Comparison of ENCODE assay signal across 1 cellular context in the genomic region with DNA sequence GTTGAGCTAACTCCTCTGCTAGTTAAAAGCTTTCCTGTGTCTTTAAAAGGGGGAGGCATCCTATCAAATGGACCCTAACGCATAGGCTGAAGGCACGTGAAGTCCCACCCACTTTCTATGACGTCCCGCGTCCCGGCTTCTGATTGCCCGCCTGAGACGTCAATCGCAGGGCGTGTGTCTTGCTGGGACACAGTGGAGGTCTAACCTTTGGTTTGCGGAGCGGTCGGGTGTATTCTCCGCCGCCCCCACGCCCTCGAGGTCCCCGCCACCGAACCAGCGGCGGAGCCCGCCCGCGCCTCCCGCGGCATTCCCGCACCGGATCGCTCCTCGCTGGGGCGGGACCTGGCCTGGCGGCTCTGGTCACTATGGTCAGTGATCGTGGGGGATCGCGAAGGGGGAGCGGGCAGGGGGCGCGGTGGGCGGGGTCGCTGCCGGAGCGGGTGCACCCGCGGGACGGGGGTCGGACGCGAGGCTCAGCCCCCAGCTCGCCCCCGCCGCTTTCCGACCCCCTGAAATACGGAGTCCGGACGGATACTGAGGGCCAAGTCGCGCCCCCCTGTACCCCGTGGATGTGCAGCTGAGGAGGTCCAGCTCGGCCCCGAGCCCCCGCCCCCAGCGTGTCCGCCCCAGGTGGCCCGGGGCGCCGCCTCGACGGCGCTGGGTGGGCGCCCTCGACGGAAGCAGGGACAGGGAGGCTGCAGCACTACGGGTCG.
TF ChIP-seq lines count a peak whose summit lies in the region.

A gene (plus strand): TSS at position 168 of the 713 bp plus-strand sequence. CDS start 198 bp downstream, at position 366.

TF ChIP-seq in HepG2, 621 proteins besides CTCF, POLR2A, EP300 and RAD21 (continued from another document and continues in another):
- TF ChIP-seq, protein P1, sequence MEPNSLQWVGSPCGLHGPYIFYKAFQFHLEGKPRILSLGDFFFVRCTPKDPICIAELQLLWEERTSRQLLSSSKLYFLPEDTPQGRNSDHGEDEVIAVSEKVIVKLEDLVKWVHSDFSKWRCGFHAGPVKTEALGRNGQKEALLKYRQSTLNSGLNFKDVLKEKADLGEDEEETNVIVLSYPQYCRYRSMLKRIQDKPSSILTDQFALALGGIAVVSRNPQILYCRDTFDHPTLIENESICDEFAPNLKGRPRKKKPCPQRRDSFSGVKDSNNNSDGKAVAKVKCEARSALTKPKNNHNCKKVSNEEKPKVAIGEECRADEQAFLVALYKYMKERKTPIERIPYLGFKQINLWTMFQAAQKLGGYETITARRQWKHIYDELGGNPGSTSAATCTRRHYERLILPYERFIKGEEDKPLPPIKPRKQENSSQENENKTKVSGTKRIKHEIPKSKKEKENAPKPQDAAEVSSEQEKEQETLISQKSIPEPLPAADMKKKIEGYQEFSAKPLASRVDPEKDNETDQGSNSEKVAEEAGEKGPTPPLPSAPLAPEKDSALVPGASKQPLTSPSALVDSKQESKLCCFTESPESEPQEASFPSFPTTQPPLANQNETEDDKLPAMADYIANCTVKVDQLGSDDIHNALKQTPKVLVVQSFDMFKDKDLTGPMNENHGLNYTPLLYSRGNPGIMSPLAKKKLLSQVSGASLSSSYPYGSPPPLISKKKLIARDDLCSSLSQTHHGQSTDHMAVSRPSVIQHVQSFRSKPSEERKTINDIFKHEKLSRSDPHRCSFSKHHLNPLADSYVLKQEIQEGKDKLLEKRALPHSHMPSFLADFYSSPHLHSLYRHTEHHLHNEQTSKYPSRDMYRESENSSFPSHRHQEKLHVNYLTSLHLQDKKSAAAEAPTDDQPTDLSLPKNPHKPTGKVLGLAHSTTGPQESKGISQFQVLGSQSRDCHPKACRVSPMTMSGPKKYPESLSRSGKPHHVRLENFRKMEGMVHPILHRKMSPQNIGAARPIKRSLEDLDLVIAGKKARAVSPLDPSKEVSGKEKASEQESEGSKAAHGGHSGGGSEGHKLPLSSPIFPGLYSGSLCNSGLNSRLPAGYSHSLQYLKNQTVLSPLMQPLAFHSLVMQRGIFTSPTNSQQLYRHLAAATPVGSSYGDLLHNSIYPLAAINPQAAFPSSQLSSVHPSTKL (CRISPR knock-in tag; IDR thresholded peaks at IDR 0.05) = peak; percentile 24; the same call in 1 of the 2 replicates
- TF ChIP-seq, protein P2, sequence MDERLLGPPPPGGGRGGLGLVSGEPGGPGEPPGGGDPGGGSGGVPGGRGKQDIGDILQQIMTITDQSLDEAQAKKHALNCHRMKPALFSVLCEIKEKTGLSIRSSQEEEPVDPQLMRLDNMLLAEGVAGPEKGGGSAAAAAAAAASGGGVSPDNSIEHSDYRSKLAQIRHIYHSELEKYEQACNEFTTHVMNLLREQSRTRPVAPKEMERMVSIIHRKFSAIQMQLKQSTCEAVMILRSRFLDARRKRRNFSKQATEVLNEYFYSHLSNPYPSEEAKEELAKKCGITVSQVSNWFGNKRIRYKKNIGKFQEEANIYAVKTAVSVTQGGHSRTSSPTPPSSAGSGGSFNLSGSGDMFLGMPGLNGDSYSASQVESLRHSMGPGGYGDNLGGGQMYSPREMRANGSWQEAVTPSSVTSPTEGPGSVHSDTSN (CRISPR knock-in tag; IDR thresholded peaks at IDR 0.05) = peak; percentile 96
- no peak for TF ChIP-seq PAX8 (CRISPR knock-in tag; IDR thresholded peaks at IDR 0.05; ENCODE audit: borderline replicate concordance)
- TF ChIP-seq, protein P3, sequence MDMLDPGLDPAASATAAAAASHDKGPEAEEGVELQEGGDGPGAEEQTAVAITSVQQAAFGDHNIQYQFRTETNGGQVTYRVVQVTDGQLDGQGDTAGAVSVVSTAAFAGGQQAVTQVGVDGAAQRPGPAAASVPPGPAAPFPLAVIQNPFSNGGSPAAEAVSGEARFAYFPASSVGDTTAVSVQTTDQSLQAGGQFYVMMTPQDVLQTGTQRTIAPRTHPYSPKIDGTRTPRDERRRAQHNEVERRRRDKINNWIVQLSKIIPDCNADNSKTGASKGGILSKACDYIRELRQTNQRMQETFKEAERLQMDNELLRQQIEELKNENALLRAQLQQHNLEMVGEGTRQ (IDR thresholded peaks at IDR 0.05; ENCODE audit: low read depth, low read length) = peak; percentile 22; the same call in 1 of the 2 replicates
- TF ChIP-seq, protein P3 (CRISPR knock-in tag; IDR thresholded peaks at IDR 0.05; ENCODE audit: borderline replicate concordance) = no peak
- peak; percentile 50; the same call in 1 of the 2 replicates for TF ChIP-seq IRF2 (CRISPR knock-in tag; IDR thresholded peaks at IDR 0.05)
- TF ChIP-seq TAF1 (CRISPR knock-in tag; IDR thresholded peaks at IDR 0.05) = peak; percentile 47; the same call in 1 of the 2 replicates
- TF ChIP-seq, protein P4, sequence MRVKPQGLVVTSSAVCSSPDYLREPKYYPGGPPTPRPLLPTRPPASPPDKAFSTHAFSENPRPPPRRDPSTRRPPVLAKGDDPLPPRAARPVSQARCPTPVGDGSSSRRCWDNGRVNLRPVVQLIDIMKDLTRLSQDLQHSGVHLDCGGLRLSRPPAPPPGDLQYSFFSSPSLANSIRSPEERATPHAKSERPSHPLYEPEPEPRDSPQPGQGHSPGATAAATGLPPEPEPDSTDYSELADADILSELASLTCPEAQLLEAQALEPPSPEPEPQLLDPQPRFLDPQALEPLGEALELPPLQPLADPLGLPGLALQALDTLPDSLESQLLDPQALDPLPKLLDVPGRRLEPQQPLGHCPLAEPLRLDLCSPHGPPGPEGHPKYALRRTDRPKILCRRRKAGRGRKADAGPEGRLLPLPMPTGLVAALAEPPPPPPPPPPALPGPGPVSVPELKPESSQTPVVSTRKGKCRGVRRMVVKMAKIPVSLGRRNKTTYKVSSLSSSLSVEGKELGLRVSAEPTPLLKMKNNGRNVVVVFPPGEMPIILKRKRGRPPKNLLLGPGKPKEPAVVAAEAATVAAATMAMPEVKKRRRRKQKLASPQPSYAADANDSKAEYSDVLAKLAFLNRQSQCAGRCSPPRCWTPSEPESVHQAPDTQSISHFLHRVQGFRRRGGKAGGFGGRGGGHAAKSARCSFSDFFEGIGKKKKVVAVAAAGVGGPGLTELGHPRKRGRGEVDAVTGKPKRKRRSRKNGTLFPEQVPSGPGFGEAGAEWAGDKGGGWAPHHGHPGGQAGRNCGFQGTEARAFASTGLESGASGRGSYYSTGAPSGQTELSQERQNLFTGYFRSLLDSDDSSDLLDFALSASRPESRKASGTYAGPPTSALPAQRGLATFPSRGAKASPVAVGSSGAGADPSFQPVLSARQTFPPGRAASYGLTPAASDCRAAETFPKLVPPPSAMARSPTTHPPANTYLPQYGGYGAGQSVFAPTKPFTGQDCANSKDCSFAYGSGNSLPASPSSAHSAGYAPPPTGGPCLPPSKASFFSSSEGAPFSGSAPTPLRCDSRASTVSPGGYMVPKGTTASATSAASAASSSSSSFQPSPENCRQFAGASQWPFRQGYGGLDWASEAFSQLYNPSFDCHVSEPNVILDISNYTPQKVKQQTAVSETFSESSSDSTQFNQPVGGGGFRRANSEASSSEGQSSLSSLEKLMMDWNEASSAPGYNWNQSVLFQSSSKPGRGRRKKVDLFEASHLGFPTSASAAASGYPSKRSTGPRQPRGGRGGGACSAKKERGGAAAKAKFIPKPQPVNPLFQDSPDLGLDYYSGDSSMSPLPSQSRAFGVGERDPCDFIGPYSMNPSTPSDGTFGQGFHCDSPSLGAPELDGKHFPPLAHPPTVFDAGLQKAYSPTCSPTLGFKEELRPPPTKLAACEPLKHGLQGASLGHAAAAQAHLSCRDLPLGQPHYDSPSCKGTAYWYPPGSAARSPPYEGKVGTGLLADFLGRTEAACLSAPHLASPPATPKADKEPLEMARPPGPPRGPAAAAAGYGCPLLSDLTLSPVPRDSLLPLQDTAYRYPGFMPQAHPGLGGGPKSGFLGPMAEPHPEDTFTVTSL (CRISPR knock-in tag; IDR thresholded peaks at IDR 0.05; ENCODE audit: borderline replicate concordance) = no peak
- TF ChIP-seq, protein P5, sequence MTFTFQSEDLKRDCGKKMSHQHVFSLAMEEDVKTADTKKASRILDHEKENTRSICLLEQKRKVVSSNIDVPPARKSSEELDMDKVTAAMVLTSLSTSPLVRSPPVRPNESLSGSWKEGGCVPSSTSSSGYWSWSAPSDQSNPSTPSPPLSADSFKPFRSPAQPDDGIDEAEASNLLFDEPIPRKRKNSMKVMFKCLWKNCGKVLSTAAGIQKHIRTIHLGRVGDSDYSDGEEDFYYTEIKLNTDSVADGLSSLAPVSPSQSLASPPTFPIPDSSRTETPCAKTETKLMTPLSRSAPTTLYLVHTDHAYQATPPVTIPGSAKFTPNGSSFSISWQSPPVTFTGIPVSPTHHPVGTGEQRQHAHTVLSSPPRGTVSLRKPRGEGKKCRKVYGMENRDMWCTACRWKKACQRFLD (CRISPR knock-in tag; IDR thresholded peaks at IDR 0.05; ENCODE audit: borderline replicate concordance) = no peak
- peak; percentile 86 for TF ChIP-seq POGZ (CRISPR knock-in tag; IDR thresholded peaks at IDR 0.05)
- TF ChIP-seq, protein P6, sequence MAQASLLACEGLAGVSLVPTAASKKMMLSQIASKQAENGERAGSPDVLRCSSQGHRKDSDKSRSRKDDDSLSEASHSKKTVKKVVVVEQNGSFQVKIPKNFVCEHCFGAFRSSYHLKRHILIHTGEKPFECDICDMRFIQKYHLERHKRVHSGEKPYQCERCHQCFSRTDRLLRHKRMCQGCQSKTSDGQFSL (CRISPR knock-in tag; IDR thresholded peaks at IDR 0.05) = peak; percentile 84; the same call in 1 of the 2 replicates
- TF ChIP-seq HDAC1 (CRISPR knock-in tag; IDR thresholded peaks at IDR 0.05) = 0 out of 2 replicates have a peak, but pooled peaks have one; percentile 23
- TF ChIP-seq, protein P7, sequence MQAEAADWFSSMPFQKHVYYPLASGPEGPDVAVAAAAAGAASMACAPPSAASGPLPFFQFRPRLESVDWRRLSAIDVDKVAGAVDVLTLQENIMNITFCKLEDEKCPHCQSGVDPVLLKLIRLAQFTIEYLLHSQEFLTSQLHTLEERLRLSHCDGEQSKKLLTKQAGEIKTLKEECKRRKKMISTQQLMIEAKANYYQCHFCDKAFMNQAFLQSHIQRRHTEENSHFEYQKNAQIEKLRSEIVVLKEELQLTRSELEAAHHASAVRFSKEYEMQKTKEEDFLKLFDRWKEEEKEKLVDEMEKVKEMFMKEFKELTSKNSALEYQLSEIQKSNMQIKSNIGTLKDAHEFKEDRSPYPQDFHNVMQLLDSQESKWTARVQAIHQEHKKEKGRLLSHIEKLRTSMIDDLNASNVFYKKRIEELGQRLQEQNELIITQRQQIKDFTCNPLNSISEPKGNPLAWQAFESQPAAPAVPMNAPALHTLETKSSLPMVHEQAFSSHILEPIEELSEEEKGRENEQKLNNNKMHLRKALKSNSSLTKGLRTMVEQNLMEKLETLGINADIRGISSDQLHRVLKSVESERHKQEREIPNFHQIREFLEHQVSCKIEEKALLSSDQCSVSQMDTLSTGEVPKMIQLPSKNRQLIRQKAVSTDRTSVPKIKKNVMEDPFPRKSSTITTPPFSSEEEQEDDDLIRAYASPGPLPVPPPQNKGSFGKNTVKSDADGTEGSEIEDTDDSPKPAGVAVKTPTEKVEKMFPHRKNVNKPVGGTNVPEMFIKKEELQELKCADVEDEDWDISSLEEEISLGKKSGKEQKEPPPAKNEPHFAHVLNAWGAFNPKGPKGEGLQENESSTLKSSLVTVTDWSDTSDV (CRISPR knock-in tag; IDR thresholded peaks at IDR 0.05) = no peak
- 0 out of 2 replicates have a peak, but pooled peaks have one; percentile 56 for TF ChIP-seq CAMTA2 (CRISPR knock-in tag; IDR thresholded peaks at IDR 0.05; ENCODE audit: borderline replicate concordance)
- TF ChIP-seq KDM2A (CRISPR knock-in tag; IDR thresholded peaks at IDR 0.05; ENCODE audit: borderline replicate concordance, low read depth) = peak; percentile 89
- 0 out of 2 replicates have a peak, but pooled peaks have one; percentile 33 for TF ChIP-seq ZZZ3 (CRISPR knock-in tag; IDR thresholded peaks at IDR 0.05; ENCODE audit: borderline replicate concordance)
- 0 out of 2 replicates have a peak, but pooled peaks have one; percentile 24 for TF ChIP-seq KLF13 (CRISPR knock-in tag; IDR thresholded peaks at IDR 0.05)
- TF ChIP-seq, protein P8, sequence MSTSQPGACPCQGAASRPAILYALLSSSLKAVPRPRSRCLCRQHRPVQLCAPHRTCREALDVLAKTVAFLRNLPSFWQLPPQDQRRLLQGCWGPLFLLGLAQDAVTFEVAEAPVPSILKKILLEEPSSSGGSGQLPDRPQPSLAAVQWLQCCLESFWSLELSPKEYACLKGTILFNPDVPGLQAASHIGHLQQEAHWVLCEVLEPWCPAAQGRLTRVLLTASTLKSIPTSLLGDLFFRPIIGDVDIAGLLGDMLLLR (CRISPR knock-in tag; IDR thresholded peaks at IDR 0.05) = peak; percentile 54; the same call in 1 of the 2 replicates
- peak; percentile 62; the same call in 1 of the 2 replicates for TF ChIP-seq ZMYM4 (CRISPR knock-in tag; IDR thresholded peaks at IDR 0.05)
- peak; percentile 63 for TF ChIP-seq PHF8 (CRISPR knock-in tag; IDR thresholded peaks at IDR 0.05)
- TF ChIP-seq KLF16 (CRISPR knock-in tag; IDR thresholded peaks at IDR 0.05) = 0 out of 4 replicates have a peak, but pooled peaks of 1 of the 2 experiments have one; percentile 53
- TF ChIP-seq, protein P9, sequence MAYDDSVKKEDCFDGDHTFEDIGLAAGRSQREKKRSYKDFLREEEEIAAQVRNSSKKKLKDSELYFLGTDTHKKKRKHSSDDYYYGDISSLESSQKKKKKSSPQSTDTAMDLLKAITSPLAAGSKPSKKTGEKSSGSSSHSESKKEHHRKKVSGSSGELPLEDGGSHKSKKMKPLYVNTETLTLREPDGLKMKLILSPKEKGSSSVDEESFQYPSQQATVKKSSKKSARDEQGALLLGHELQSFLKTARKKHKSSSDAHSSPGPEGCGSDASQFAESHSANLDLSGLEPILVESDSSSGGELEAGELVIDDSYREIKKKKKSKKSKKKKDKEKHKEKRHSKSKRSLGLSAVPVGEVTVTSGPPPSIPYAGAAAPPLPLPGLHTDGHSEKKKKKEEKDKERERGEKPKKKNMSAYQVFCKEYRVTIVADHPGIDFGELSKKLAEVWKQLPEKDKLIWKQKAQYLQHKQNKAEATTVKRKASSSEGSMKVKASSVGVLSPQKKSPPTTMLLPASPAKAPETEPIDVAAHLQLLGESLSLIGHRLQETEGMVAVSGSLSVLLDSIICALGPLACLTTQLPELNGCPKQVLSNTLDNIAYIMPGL (CRISPR knock-in tag; IDR thresholded peaks at IDR 0.05; ENCODE audit: borderline replicate concordance in 1 of 2, low read depth in 1 of 2) = peak; percentile 75 to 78
- no peak for TF ChIP-seq HOXA5 (CRISPR knock-in tag; IDR thresholded peaks at IDR 0.05)
- TF ChIP-seq SRSF1 (optimal IDR thresholded peaks at IDR 0.05; ENCODE audit: low read depth, low read length) = peak; percentile 74
- 0 out of 2 replicates have a peak, but pooled peaks have one; percentile 60 for TF ChIP-seq KAT7 (CRISPR knock-in tag; IDR thresholded peaks at IDR 0.05; ENCODE audit: borderline replicate concordance)
- no peak for TF ChIP-seq ZNF616 (CRISPR knock-in tag; IDR thresholded peaks at IDR 0.05; ENCODE audit: low read depth)
- TF ChIP-seq MTA1 (CRISPR knock-in tag; IDR thresholded peaks at IDR 0.05; ENCODE audit: borderline replicate concordance) = peak; percentile 83; the same call in 1 of the 2 replicates
- no peak for TF ChIP-seq DMAP1 (CRISPR knock-in tag; IDR thresholded peaks at IDR 0.05)
- TF ChIP-seq, protein P10, sequence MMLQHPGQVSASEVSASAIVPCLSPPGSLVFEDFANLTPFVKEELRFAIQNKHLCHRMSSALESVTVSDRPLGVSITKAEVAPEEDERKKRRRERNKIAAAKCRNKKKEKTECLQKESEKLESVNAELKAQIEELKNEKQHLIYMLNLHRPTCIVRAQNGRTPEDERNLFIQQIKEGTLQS (CRISPR knock-in tag; IDR thresholded peaks at IDR 0.05) = 0 out of 2 replicates have a peak, but pooled peaks have one; percentile 13
